Comparison of ENCODE assay signal across 2 cellular contexts in the genomic region with DNA sequence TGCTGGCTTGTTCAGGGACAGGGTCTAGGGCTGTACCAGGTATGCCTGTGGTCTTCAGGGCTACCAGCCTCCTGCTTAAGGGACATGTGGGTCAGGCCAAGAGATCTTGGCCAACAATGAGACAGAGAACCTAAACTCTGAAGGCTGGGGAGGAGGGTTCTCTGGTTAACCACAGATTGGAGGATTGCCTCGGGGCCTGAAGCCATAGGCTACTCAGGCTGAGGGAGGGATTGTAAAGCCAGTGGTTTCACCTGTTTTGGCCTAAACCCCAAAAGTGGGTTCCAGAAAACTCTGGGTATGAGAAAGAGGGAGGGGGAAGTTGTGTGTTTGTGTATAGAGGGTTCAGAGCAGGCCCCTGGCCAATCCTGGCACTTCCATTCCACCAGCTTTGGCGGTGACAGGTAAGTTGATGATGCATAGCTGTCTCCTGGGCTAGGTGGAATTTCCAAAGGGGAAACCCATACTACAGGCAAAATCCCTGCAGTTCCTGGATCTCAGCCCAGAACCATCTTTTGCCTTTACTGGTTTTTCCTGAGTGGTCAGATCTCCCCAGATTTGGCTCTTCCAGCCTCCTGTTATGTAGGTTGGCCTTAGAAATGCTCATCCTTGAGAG.
TF ChIP-seq lines count a peak whose summit lies in the region.

No MANE protein-coding gene starts in this region.

TF ChIP-seq in GM12878, 131 proteins besides CTCF, POLR2A, EP300 and RAD21:
- TF ChIP-seq YBX1 (IDR thresholded peaks at IDR 0.05) (no peak), RUNX3 (IDR thresholded peaks at IDR 0.05; ENCODE audit: low read length) (peak; percentile 55; the same call in 1 of the 2 replicates)

TF ChIP-seq in WTC11, 78 proteins besides CTCF, POLR2A, EP300 and RAD21:
- TF ChIP-seq TP53 (CRISPR knock-in tag; IDR thresholded peaks at IDR 0.05) = no peak
- no peak for TF ChIP-seq STAT6 (CRISPR knock-in tag; conservative IDR thresholded peaks at IDR 0.05; ENCODE audit: low read depth)
- no peak for TF ChIP-seq MLX (CRISPR knock-in tag; IDR thresholded peaks at IDR 0.05)
- TF ChIP-seq GRHL2 (CRISPR knock-in tag; IDR thresholded peaks at IDR 0.05; ENCODE audit: insufficient replicate concordance, severe bottlenecking) = no peak
- no peak for TF ChIP-seq ZNF232 (CRISPR knock-in tag; IDR thresholded peaks at IDR 0.05)
- no peak for TF ChIP-seq IRF2 (CRISPR knock-in tag; IDR thresholded peaks at IDR 0.05; ENCODE audit: borderline replicate concordance, low read depth)
- TF ChIP-seq SOX15 (CRISPR knock-in tag; IDR thresholded peaks at IDR 0.05) = no peak
- no peak for TF ChIP-seq KAT7 (CRISPR knock-in tag; IDR thresholded peaks at IDR 0.05; ENCODE audit: borderline replicate concordance)
- no peak for TF ChIP-seq GTF2I (CRISPR knock-in tag; conservative IDR thresholded peaks at IDR 0.05)
- TF ChIP-seq FOXK1 (CRISPR knock-in tag; IDR thresholded peaks at IDR 0.05) = no peak
- no peak for TF ChIP-seq ZNF423 (CRISPR knock-in tag; IDR thresholded peaks at IDR 0.05)
- no peak for TF ChIP-seq ZNF121 (CRISPR knock-in tag; IDR thresholded peaks at IDR 0.05)
- no peak for TF ChIP-seq ZNF138 (CRISPR knock-in tag; conservative IDR thresholded peaks at IDR 0.05)
- no peak for TF ChIP-seq TEAD1 (CRISPR knock-in tag; IDR thresholded peaks at IDR 0.05)
- TF ChIP-seq, protein P1, sequence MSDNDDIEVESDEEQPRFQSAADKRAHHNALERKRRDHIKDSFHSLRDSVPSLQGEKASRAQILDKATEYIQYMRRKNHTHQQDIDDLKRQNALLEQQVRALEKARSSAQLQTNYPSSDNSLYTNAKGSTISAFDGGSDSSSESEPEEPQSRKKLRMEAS (CRISPR knock-in tag; IDR thresholded peaks at IDR 0.05) = no peak
- TF ChIP-seq NR1H2 (CRISPR knock-in tag; IDR thresholded peaks at IDR 0.05) = no peak
